In genomic region chr12:103780093-103780440, GRCh38 we compare ENCODE assay signal across 23 cellular contexts.
DNase-seq lines count a peak whose midpoint lies in the region; ATAC-seq and TF ChIP-seq lines count a peak whose summit lies in the region.
"Had no signal": no experiment of that assay in that cellular context is flagged by ENCODE, and none has a peak within 500 bp of the region (broad histone marks: within the 10 kb centered on the region; RNA-seq: fewer than 3 reads in every experiment).

No MANE protein-coding gene starts in this region.

- no peak for ATAC-seq in GM19455 (IDR thresholded peaks at IDR 0.05; ENCODE audit: unreplicated experiment)
- ATAC-seq: left lung; stimulated activated naive CD8-positive, alpha-beta T cell treated with anti-CD3 and anti-CD28 coated beads, Interleukin-15, amount 100 ng/mL, for 72 hours had no signal

- H3K4me1 Mint-ChIP-seq in HFFc6 (ENCODE audit: low read depth) (peaks cover 27% of the 10 kb centered on the region), type B pancreatic cell (ENCODE audit: unreplicated experiment) (peaks cover 4% of the 10 kb centered on the region)
- H3K4me1 Mint-ChIP-seq: stimulated activated naive CD8-positive, alpha-beta T cell treated with anti-CD3 and anti-CD28 coated beads, Interleukin-15, amount 100 ng/mL, for 72 hours had no signal

- no peaks in the 10 kb centered on the region for H3K9me3 ChIP-seq in SJCRH30 (replicated peaks)
- H3K9me3 ChIP-seq: BE2C, esophagus squamous epithelium, left lung, neutrophil, tibial nerve had no signal

- H3K27me3 ChIP-seq in SJCRH30: no peaks in the 10 kb centered on the region
- H3K27me3 ChIP-seq: BE2C, esophagus squamous epithelium, left lung, neutrophil, tibial nerve had no signal

- DNase-seq in HFFc6 (peak; percentile 6), SJCRH30 (no peak), fibroblast of villous mesenchyme (ENCODE audit: low read depth) (peak; percentile 48), type B pancreatic cell (ENCODE audit: extremely low spot score, unreplicated experiment) (no peak), glomerular visceral epithelial cell (ENCODE audit: extremely low spot score) (no peak), NCI-H2107 (lab: John Stamatoyannopoulos, UW) (no peak)
- DNase-seq: activated CD4-positive, alpha-beta T cell treated with anti-CD3 and anti-CD28 coated beads, Interleukin-2, amount 50 U/mL, for 1 hour; activated naive CD4-positive, alpha-beta T cell treated with Interleukin-2 at 50 U/mL for 16 hours; anterior cingulate cortex; BE2C; DMS79 treated with DMSO at 0.1 percent for 48 hours; effector memory CD4-positive, alpha-beta T cell; esophagus squamous epithelium; H7; left lung; NCI-H1436; SHP77 treated with DMSO at 0.1 percent for 48 hours; stimulated activated CD4-positive, alpha-beta T cell treated with anti-CD3 and anti-CD28 coated beads, Interleukin-4, amount 100 ng/mL, for 24 hours; stimulated activated naive CD8-positive, alpha-beta T cell treated with anti-CD3 and anti-CD28 coated beads, Interleukin-15, amount 100 ng/mL, for 72 hours had no signal

- H3K27me3 Mint-ChIP-seq in HFFc6 (ENCODE audit: insufficient read depth) (no peaks in the 10 kb centered on the region; the same call in 1 of the 2 replicates), type B pancreatic cell (no peaks in the 10 kb centered on the region)
- H3K27me3 Mint-ChIP-seq: stimulated activated naive CD8-positive, alpha-beta T cell treated with anti-CD3 and anti-CD28 coated beads, Interleukin-15, amount 100 ng/mL, for 72 hours had no signal

- no peak for TF ChIP-seq CTCF in HFFc6 (IDR thresholded peaks at IDR 0.05)
- no peak for TF ChIP-seq CTCF in fibroblast of villous mesenchyme (IDR thresholded peaks at IDR 0.05; ENCODE audit: insufficient read depth, low read depth, low read length)
- TF ChIP-seq CTCF in type B pancreatic cell (conservative IDR thresholded peaks at IDR 0.05): no peak

- H3K36me3 ChIP-seq in SJCRH30: peaks cover 28% of the 10 kb centered on the region

- H3K27ac ChIP-seq in SJCRH30: peak overlapping the region; percentile 51
- H3K27ac ChIP-seq: esophagus squamous epithelium, left lung, neutrophil had no signal

- H3K4me1 ChIP-seq in SJCRH30: peaks cover 22% of the 10 kb centered on the region
- H3K4me1 ChIP-seq: BE2C, left lung had no signal

- H3K27ac Mint-ChIP-seq in HFFc6 (peak overlapping the region; percentile 72), type B pancreatic cell (peak overlapping the region; percentile 21)
- H3K27ac Mint-ChIP-seq: T-helper 1 cell treated with Interleukin-12 subunit alpha and Interleukin-12 subunit beta and Interleukin-4 antibody, amounts not matched to agents 30 μg/mL and 1 μg/mL, for 36 hours had no signal

- no peak overlapping the region for H3K4me3 Mint-ChIP-seq in HFFc6
- H3K4me3 Mint-ChIP-seq in type B pancreatic cell: no peak overlapping the region
- H3K4me3 Mint-ChIP-seq: stimulated activated naive CD8-positive, alpha-beta T cell treated with anti-CD3 and anti-CD28 coated beads, Interleukin-15, amount 100 ng/mL, for 72 hours; T-helper 1 cell treated with Interleukin-12 subunit alpha and Interleukin-12 subunit beta and Interleukin-4 antibody, amounts not matched to agents 30 μg/mL and 1 μg/mL, for 36 hours had no signal

- H3K9me3 Mint-ChIP-seq in HFFc6 (no peaks in the 10 kb centered on the region), type B pancreatic cell (no peaks in the 10 kb centered on the region)
- H3K9me3 Mint-ChIP-seq: stimulated activated naive CD8-positive, alpha-beta T cell treated with anti-CD3 and anti-CD28 coated beads, Interleukin-15, amount 100 ng/mL, for 72 hours; T-helper 1 cell treated with Interleukin-12 subunit alpha and Interleukin-12 subunit beta and Interleukin-4 antibody, amounts not matched to agents 30 μg/mL and 1 μg/mL, for 36 hours had no signal

- no peak overlapping the region for H3K4me3 ChIP-seq in SJCRH30
- H3K4me3 ChIP-seq in fibroblast of villous mesenchyme (ENCODE audit: low read depth, low read length): no peak overlapping the region
- H3K4me3 ChIP-seq: esophagus squamous epithelium, left lung, tibial nerve had no signal

- H3K36me3 Mint-ChIP-seq in HFFc6 (ENCODE audit: low read depth) (peaks cover 46% of the 10 kb centered on the region), type B pancreatic cell (peaks cover 46% of the 10 kb centered on the region)

Comparison
In these comparisons a context has a peak if more than half of its experiments do, and no peak if none do; other contexts are left out.
1. DNase-seq: peak in HFFc6 (single experiment) and fibroblast of villous mesenchyme (single experiment); none in SJCRH30 (0 of 2), type B pancreatic cell (single experiment), glomerular visceral epithelial cell (single experiment) and NCI-H2107 (single experiment).